21 cellular contexts compared by ENCODE assay signal in genomic region chr3:85483986-85484385, GRCh38.
"Had no signal": no experiment of that assay in that cellular context is flagged by ENCODE, and none has a peak within 500 bp of the region (broad histone marks: within the 10 kb centered on the region; RNA-seq: fewer than 3 reads in every experiment).

No MANE protein-coding gene starts in this region.

- H3K27ac ChIP-seq: HL-60, KMS-11, RWPE1 had no signal

- DNase-seq: IMR-90, Kasumi-1, MV-4-11, NCI-H1048, NCI-H1105 treated with DMSO at 0.1 percent for 48 hours, NCI-H1417 treated with DMSO at 0.1 percent for 48 hours, NCI-H146, NCI-H1694 treated with DMSO at 0.1 percent for 48 hours, NCI-H1930, NCI-H2081, NCI-H2107, NCI-H2227 treated with DMSO at 0.1 percent for 48 hours, NCI-H524, NCI-H526 treated with DMSO at 0.1 percent for 48 hours, NCI-H748 treated with DMSO at 0.1 percent for 48 hours, PC-3, SHP77 had no signal

- H3K4me2 ChIP-seq: KMS-11 had no signal

- ATAC-seq: Panc1, PC-3 had no signal

- H3K9ac ChIP-seq: KMS-11 had no signal
